ENCODE assay signal across 16 cellular contexts in genomic region chr3:49081429-49081828, GRCh38.
"Had no signal": no experiment of that assay in that cellular context is flagged by ENCODE, and none has a peak within 500 bp of the region (broad histone marks: within the 10 kb centered on the region; RNA-seq: fewer than 3 reads in every experiment).

No MANE protein-coding gene starts in this region.

- H3K4me3 ChIP-seq: body of pancreas, heart left ventricle, lung, ovary had no signal

- H3K9me3 ChIP-seq: body of pancreas, heart left ventricle, ovary had no signal

- H3K9me3 Mint-ChIP-seq: activated naive CD8-positive, alpha-beta T cell treated with anti-CD3 and anti-CD28 coated beads for 36 hours; activated T-helper 1 cell treated with anti-CD3 and anti-CD28 coated beads, Interleukin-12 subunit alpha, Interleukin-12 subunit beta, Interleukin-2, Interleukin-4 antibody, amounts not matched to agents 30 ng/mL and 10 ng/mL and 1 ng/mL, durations not matched to agents 14 hours and 24 hours and 36 hours; central memory CD8-positive, alpha-beta T cell; type B pancreatic cell had no signal

- H3K27ac ChIP-seq: body of pancreas, heart left ventricle, ovary had no signal

- H3K4me3 Mint-ChIP-seq: activated naive CD8-positive, alpha-beta T cell treated with anti-CD3 and anti-CD28 coated beads for 36 hours; activated T-helper 1 cell treated with anti-CD3 and anti-CD28 coated beads, Interleukin-12 subunit alpha, Interleukin-12 subunit beta, Interleukin-2, Interleukin-4 antibody, amounts not matched to agents 30 ng/mL and 10 ng/mL and 1 ng/mL, durations not matched to agents 14 hours and 24 hours and 36 hours; central memory CD8-positive, alpha-beta T cell; type B pancreatic cell had no signal

- H3K4me1 ChIP-seq: body of pancreas had no signal

- H3K27me3 Mint-ChIP-seq: activated naive CD8-positive, alpha-beta T cell treated with anti-CD3 and anti-CD28 coated beads for 36 hours; central memory CD8-positive, alpha-beta T cell; type B pancreatic cell had no signal

- H3K36me3 ChIP-seq: ovary had no signal

- H3K27me3 ChIP-seq: body of pancreas, heart left ventricle, ovary had no signal

- DNase-seq: activated CD4-positive, CD25-positive, alpha-beta regulatory T cell treated with anti-CD3 and anti-CD28 coated beads, Interleukin-2, amount 50 U/mL, for 72 hours; activated naive CD8-positive, alpha-beta T cell treated with anti-CD3 and anti-CD28 coated beads for 36 hours; amygdala; body of pancreas; cortex of kidney; effector CD4-positive, alpha-beta T cell; heart left ventricle; left colon; midbrain; ovary; stimulated activated naive CD8-positive, alpha-beta T cell treated with anti-CD3 and anti-CD28 coated beads, Interleukin-15, Interleukin-2, amounts not matched to agents 100 U/mL and 50 U/mL, for 24 hours; T1000 had no signal

- H3K27ac Mint-ChIP-seq: activated naive CD8-positive, alpha-beta T cell treated with anti-CD3 and anti-CD28 coated beads for 36 hours; activated T-helper 1 cell treated with anti-CD3 and anti-CD28 coated beads, Interleukin-12 subunit alpha, Interleukin-12 subunit beta, Interleukin-2, Interleukin-4 antibody, amounts not matched to agents 30 ng/mL and 10 ng/mL and 1 ng/mL, durations not matched to agents 14 hours and 24 hours and 36 hours; type B pancreatic cell had no signal
